ENCODE assay signal across 8 cellular contexts in genomic region chr10:15587271-15587670, GRCh38.
"Had no signal": no experiment of that assay in that cellular context is flagged by ENCODE, and none has a peak within 500 bp of the region (broad histone marks: within the 10 kb centered on the region; RNA-seq: fewer than 3 reads in every experiment).

No MANE protein-coding gene starts in this region.

- H3K4me2 ChIP-seq: KMS-11 had no signal

- ATAC-seq: HepG2, K562 had no signal

- FAIRE-seq: HepG2, HTR-8/SVneo, K562 had no signal

- H3K4me3 ChIP-seq: K562 had no signal

- DNase-seq: IMR-90, KBM-7, KG1 had no signal

- H3K9ac ChIP-seq: KMS-11 had no signal

- H3K27ac ChIP-seq: HL-60, KMS-11 had no signal
